8 cellular contexts compared by ENCODE assay signal in the genomic region with DNA sequence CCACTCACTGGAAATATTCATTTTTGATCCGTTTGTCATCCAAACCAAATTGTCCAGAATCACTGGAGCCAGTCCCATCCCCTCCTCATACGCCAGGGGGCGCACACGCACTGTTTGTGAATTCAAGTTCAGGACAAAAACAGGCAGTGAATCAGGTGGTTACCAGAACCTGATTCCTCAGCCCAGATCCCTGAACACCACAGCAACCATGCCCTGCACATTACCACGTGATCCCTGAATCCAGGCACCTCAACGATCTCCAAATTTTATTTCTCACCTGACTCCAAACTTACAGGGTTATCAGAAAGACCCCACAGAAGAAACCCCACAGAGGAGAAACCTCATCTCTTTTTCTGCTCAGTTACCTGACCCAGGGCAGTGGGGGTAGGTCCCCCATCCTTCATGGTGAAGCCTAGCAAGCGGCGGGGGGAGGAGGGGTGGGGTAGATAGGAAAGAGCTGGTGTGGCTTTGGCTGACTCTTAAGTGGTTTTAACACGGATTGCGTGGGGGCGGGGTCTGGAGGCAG. TPM values are rescaled to one million over a fixed set of nuclear protein-coding genes. Genes with fewer than 3 reads are reported as not detected.
DNase-seq lines count a peak whose midpoint lies in the region; ATAC-seq, FAIRE-seq and TF ChIP-seq lines count a peak whose summit lies in the region.

No MANE protein-coding gene starts in this region.

- H3K4me3 ChIP-seq in Jurkat, Clone E6-1 (ENCODE audit: low read length), result no peak overlapping the region
- H3K4me3 ChIP-seq in muscle layer of colon (ENCODE audit: low read depth in 1 of 2, low read length in 2 of 2), result no peak overlapping the region

- H3K9me3 ChIP-seq in muscle layer of colon (ENCODE audit: low read length), result no peaks in the 10 kb centered on the region

- H3K36me3 ChIP-seq in muscle layer of colon (ENCODE audit: insufficient read depth, low read length), result no peaks in the 10 kb centered on the region

- DNase-seq in D721Med (ENCODE audit: insufficient read length, low spot score), result no peak
- peak; percentile 61 for DNase-seq in Jurkat, Clone E6-1 (ENCODE audit: low read depth, low spot score)
- DNase-seq in OCI-M1 (lab: John Stamatoyannopoulos, UW), result peak; percentile 90
- DNase-seq in activated CD8-positive, alpha-beta memory T cell treated with anti-CD3 and anti-CD28 coated beads, Interleukin-2, amount 50 U/mL, for 48 hours, result peak; percentile 94
- DNase-seq in erythroblast (lab: John Stamatoyannopoulos, UW), result peak; percentile 81 to 93
- DNase-seq in stimulated activated CD8-positive, alpha-beta memory T cell treated with anti-CD3 and anti-CD28 coated beads, Interleukin-7, amount 100 ng/mL, for 1 hour (ENCODE audit: low read depth in 2 of 2), result peak; percentile 48 to 68

- peaks cover 35% of the 10 kb centered on the region for H3K4me1 ChIP-seq in muscle layer of colon (ENCODE audit: insufficient read depth, low read length)

- H3K9ac ChIP-seq in muscle layer of colon (ENCODE audit: low read length), result no peak overlapping the region

- FAIRE-seq in D721Med (lab: Jason Lieb, UNC), result peak; percentile 46

- no peak for ATAC-seq in HG03097 (IDR thresholded peaks at IDR 0.05; ENCODE audit: low FRiP score, unreplicated experiment)

- TF ChIP-seq CTCF in D721Med (IDR thresholded peaks at IDR 0.05; ENCODE audit: insufficient read depth, missing control alignments), result peak; percentile 95

- no peaks in the 10 kb centered on the region for H3K27me3 ChIP-seq in muscle layer of colon (ENCODE audit: control insufficient read depth in 1 of 2, insufficient read depth in 2 of 2, low read length in 2 of 2)

- peak overlapping the region; percentile 0 for H3K27ac ChIP-seq in muscle layer of colon (ENCODE audit: low read depth, low read length)

- TF ChIP-seq POLR2A in erythroblast (IDR thresholded peaks at IDR 0.05; ENCODE audit: low read length), result no peak

RNA-seq across cellular contexts. Expression of gene PTPRF, which starts 1.4 kb away (rescaled TPM):
- polyA plus RNA-seq in Jurkat, Clone E6-1 (2012; ENCODE audit: insufficient read depth, insufficient read length), result 32.4 TPM
